In genomic region chr22:43817402-43817801, GRCh38 we compare ENCODE assay signal across 23 cellular contexts. TPM values are rescaled to one million over a fixed set of nuclear protein-coding genes. Genes with fewer than 3 reads are reported as not detected.
"Had no signal": no experiment of that assay in that cellular context is flagged by ENCODE, and none has a peak within 500 bp of the region (broad histone marks: within the 10 kb centered on the region; RNA-seq: fewer than 3 reads in every experiment).

No MANE protein-coding gene starts in this region.

- H3K9me3 ChIP-seq: esophagus muscularis mucosa, gastroesophageal sphincter, heart left ventricle, left lung, lower lobe of right lung, mucosa of descending colon had no signal

- H3K27me3 ChIP-seq: hepatocyte had no signal

- ATAC-seq: foreskin keratinocyte, gastroesophageal sphincter, heart left ventricle, left cardiac atrium, left lung, left ventricle myocardium superior, lower lobe of right lung, mucosa of descending colon had no signal

- H3K9me3 Mint-ChIP-seq: immature natural killer cell, mesothelial cell of epicardium had no signal

- H3K36me3 Mint-ChIP-seq: immature natural killer cell had no signal

- H3K27ac ChIP-seq: coronary artery, esophagus muscularis mucosa, foreskin keratinocyte, gastroesophageal sphincter, heart left ventricle, hepatocyte, left lung, lower lobe of right lung had no signal

- H3K36me3 ChIP-seq: esophagus muscularis mucosa, heart left ventricle, left lung, lower lobe of right lung had no signal

- H3K27ac Mint-ChIP-seq: immature natural killer cell, mesothelial cell of epicardium had no signal

- H3K4me3 ChIP-seq: coronary artery, dorsolateral prefrontal cortex, esophagus muscularis mucosa, gastroesophageal sphincter, heart left ventricle, hepatocyte, left lung, lower lobe of right lung, mucosa of descending colon had no signal

- H3K4me3 Mint-ChIP-seq: immature natural killer cell, mesothelial cell of epicardium had no signal

- DNase-seq: dermis blood vessel endothelial cell; dorsolateral prefrontal cortex; effector CD4-positive, alpha-beta T cell; effector memory CD4-positive, alpha-beta T cell; foreskin keratinocyte; heart left ventricle; hypothalamus; immature natural killer cell; left cardiac atrium; left lung; left ventricle myocardium superior; lower lobe of right lung; mesenchymal stem cell; mucosa of descending colon had no signal

- H3K4me1 ChIP-seq: foreskin keratinocyte had no signal

RNA-seq across cellular contexts. Expression of gene SULT4A1, which starts 44.9 kb away (rescaled TPM):
- total RNA-seq: dermis blood vessel endothelial cell, endothelial cell of umbilical vein, fibroblast of villous mesenchyme, foreskin keratinocyte, left lung, lower leg skin, lower lobe of right lung, lung microvascular endothelial cell had no signal
- polyA plus RNA-seq: foreskin keratinocyte, immature natural killer cell had no signal
